Comparison of ENCODE assay signal across 8 cellular contexts in the genomic region with DNA sequence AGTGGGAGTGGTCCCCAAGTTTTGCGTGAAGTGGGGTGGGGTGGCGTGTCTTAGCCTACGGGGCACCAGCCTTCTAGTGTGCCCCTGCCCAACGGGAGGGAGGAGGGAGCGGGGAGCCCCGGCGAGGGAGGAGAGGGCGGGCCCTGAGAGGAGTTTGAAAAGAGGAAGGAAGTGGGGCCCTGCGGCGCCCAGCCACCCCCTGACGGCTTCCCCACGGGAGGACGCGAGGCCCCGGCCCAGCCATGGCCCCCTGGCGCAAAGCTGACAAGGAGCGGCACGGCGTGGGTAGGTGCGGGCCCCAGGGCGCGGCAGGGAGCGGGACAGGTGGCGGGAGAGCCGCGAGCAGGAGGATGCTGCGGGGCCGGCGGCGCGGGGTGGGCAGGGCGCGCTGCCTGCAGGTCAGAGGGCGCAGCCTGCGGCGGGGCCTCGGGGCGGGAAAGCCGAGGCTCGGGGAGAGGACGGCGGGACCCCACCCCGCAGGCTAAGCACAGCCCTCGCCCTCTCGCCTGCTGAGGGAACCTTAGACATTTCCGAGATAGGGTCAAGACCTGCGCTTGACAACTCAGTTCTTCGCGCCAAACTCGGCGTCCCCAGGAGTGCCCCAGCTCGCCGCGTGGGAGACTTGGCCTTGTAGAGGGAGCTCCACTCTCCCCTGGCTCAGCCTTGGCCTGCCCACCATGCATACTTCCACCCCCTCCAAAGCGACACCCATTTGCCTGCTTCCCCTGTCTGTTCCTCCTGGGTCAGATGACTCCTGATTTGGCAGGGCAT. TPM values are rescaled to one million over a fixed set of nuclear protein-coding genes. Genes with fewer than 3 reads are reported as not detected.
A peak's percentile ranks its signal among the peaks of the same experiment; 100 is the strongest.
DNase-seq lines count a peak whose midpoint lies in the region; ATAC-seq and TF ChIP-seq lines count a peak whose summit lies in the region.

Gene DOCK2, plus strand, starts transcription at position 191 of the 771 bp plus-strand sequence. Its CDS starts 52 bp downstream, at position 243.

- H3K9me3 ChIP-seq in CD8-positive, alpha-beta T cell (ENCODE audit: low read length) = no peaks in the 10 kb centered on the region

- H3K27me3 Mint-ChIP-seq in CD8-positive, alpha-beta T cell (ENCODE audit: low read depth) = no peaks in the 10 kb centered on the region

- peaks cover 6% of the 10 kb centered on the region for H3K9me3 Mint-ChIP-seq in CD8-positive, alpha-beta T cell

- H3K27ac Mint-ChIP-seq in CD8-positive, alpha-beta T cell = peak within 1 kb of the TSS; percentile 94

- POLR2A ChIA-PET in CD8-positive, alpha-beta T cell (lab: Charles Lee) = interaction anchor here (0.8 to 2.9 kb wide), 6 partner anchors 11 to 71 kb away, joined by 3 to 14 read pairs (median 4); partner anchors contain the start of gene SPDL1

- H3K4me2 ChIP-seq in KMS-11 = no peak within 1 kb of the TSS; the same call in 1 of the 2 replicates

- H3K4me1 Mint-ChIP-seq in CD8-positive, alpha-beta T cell (ENCODE audit: low read depth) = peaks cover 51% of the 10 kb centered on the region

- H3K4me1 ChIP-seq in CD8-positive, alpha-beta T cell (ENCODE audit: insufficient read depth, low read length) = peaks cover 36% of the 10 kb centered on the region
- H3K4me1 ChIP-seq in KMS-11 (ENCODE audit: low read depth, poor library complexity, severe bottlenecking) = no peaks in the 10 kb centered on the region

- H3K27ac ChIP-seq in CD8-positive, alpha-beta T cell (ENCODE audit: low read depth, low read length) = peak within 1 kb of the TSS; percentile 76
- peak within 1 kb of the TSS; percentile 38 for H3K27ac ChIP-seq in KMS-11

- H3K36me3 Mint-ChIP-seq in CD8-positive, alpha-beta T cell = peaks cover 40% of the 10 kb centered on the region

- CTCF ChIA-PET in CD8-positive, alpha-beta T cell (lab: Charles Lee) = interaction anchor here (1.6 to 1.7 kb wide), 2 partner anchors 11 to 54 kb away, joined by 4 to 5 read pairs; partner anchors contain the start of gene SPDL1

- H2AFZ ChIP-seq in KMS-11 (ENCODE audit: low read depth) = peak within 1 kb of the TSS; percentile 59

- H4K20me1 ChIP-seq in KMS-11 (ENCODE audit: insufficient read depth) = no peaks in the 10 kb centered on the region

- H3K4me3 Mint-ChIP-seq in CD8-positive, alpha-beta T cell = peak within 1 kb of the TSS; percentile 94

- no peak for TF ChIP-seq CTCF in CD8-positive, alpha-beta T cell (IDR thresholded peaks at IDR 0.05)
- TF ChIP-seq CTCF in KMS-11 (conservative IDR thresholded peaks at IDR 0.05; ENCODE audit: low read depth, low read length) = no peak
- TF ChIP-seq CTCF in fibroblast of pulmonary artery (IDR thresholded peaks at IDR 0.05; ENCODE audit: low read length, missing control alignments) = no peak

- H3K79me2 ChIP-seq in KMS-11 (ENCODE audit: insufficient read depth, low read depth) = no peaks in the 10 kb centered on the region

- no peaks in the 10 kb centered on the region for H3K27me3 ChIP-seq in CD8-positive, alpha-beta T cell (ENCODE audit: insufficient read depth, low read length)
- no peaks in the 10 kb centered on the region for H3K27me3 ChIP-seq in KMS-11 (ENCODE audit: insufficient read depth, low read depth)

- peak; percentile 18 to 79 (median 63) for DNase-seq in CD8-positive, alpha-beta T cell
- DNase-seq in activated CD8-positive, alpha-beta memory T cell treated with anti-CD3 and anti-CD28 coated beads for 48 hours (ENCODE audit: low read depth in 2 of 3, low spot score in 2 of 3) = peak; percentile 36 to 54 (median 47)
- DNase-seq in fibroblast of pulmonary artery (ENCODE audit: low read depth) = no peak
- DNase-seq in pons (ENCODE audit: low spot score) = peak; percentile 35
- DNase-seq in ureter (ENCODE audit: low spot score) = peak; percentile 56
- DNase-seq in NCI-H2029 treated with DMSO at 0.1 percent for 48 hours (lab: John Stamatoyannopoulos, UW) = no peak

- ATAC-seq in CD8-positive, alpha-beta T cell = peak; percentile 76
- ATAC-seq in GM21423 (IDR thresholded peaks at IDR 0.05; ENCODE audit: unreplicated experiment) = peak; percentile 95

- no peaks in the 10 kb centered on the region for H3K36me3 ChIP-seq in CD8-positive, alpha-beta T cell (ENCODE audit: insufficient read depth, low read length)
- no peaks in the 10 kb centered on the region for H3K36me3 ChIP-seq in KMS-11 (ENCODE audit: insufficient read depth)

- intact Hi-C loops in CD8-positive, alpha-beta T cell (cut with DNase I, micrococcal nuclease) = loop anchor here (1.0 to 2.0 kb wide), 4 partner anchors 20 to 1058 kb away; partner anchors contain the start of genes SPDL1 (in 2 of the 2) and PANK3 (in 1 of the 2)

- H3K9ac ChIP-seq in KMS-11 = peak within 1 kb of the TSS; percentile 42; the same call in 1 of the 2 replicates

- H3K4me3 ChIP-seq in CD8-positive, alpha-beta T cell (ENCODE audit: low read depth, low read length) = peak within 1 kb of the TSS; percentile 70
- no peak within 1 kb of the TSS for H3K4me3 ChIP-seq in KMS-11 (IDR thresholded peaks at IDR 0.05; ENCODE audit: insufficient read depth, low read depth, low read length)
- peak within 1 kb of the TSS; percentile 29 for H3K4me3 ChIP-seq in fibroblast of pulmonary artery (replicated peaks; ENCODE audit: low read depth, low read length)

RNA-seq across cellular contexts. Expression of gene DOCK2, which starts in this region (rescaled TPM):
- 100 to 1,000 TPM; 194 to 197 TPM for total RNA-seq in CD8-positive, alpha-beta T cell
- total RNA-seq in ureter = 22.4 TPM

Comparison
In these comparisons a context has a peak if more than half of its experiments do, and no peak if none do; other contexts are left out.
1. DNase-seq: peak in CD8-positive, alpha-beta T cell (7 of 7), activated CD8-positive, alpha-beta memory T cell treated with anti-CD3 and anti-CD28 coated beads for 48 hours (3 of 3), pons (single experiment) and ureter (single experiment); none in fibroblast of pulmonary artery (single experiment) and NCI-H2029 treated with DMSO at 0.1 percent for 48 hours (single experiment).